ENCODE assay signal across 10 cellular contexts in the genomic region with DNA sequence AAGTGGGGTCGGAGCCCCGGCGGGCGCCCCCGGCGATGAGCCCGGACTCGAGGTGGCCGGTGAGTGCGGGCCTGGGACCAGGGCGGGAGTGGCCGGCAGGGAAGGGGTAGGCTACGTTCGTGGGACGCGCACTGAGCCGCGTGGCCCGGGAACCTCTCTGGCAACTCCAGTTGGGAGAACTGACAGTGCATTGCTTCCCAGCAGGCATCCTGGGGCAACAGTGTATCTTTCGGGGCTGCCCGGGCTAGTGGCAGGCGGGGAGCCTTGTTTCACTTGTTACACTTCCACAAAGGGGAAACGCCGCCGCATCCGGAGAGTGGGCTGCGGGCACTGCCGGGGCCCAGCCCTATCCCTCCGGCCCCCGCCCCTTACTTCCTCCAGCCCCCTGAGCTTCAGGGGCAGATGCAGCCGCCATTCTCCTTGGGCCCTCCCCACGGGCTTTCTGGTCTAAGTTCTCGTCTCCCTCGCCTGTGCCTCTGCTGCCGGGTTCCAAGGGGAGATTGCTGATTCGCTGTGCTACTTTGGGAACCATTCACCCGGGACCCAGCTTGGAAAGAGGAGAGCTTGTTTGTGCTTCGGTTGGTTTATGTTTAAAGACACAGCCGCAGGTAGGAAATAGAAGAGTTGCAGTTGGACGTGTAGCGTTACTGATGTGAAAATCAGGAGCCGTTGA. TPM values are rescaled to one million over a fixed set of nuclear protein-coding genes. Genes with fewer than 3 reads are reported as not detected.
DNase-seq lines count a peak whose midpoint lies in the region; ATAC-seq, FAIRE-seq and TF ChIP-seq lines count a peak whose summit lies in the region.
"Had no signal": no experiment of that assay in that cellular context is flagged by ENCODE, and none has a peak within 500 bp of the region (broad histone marks: within the 10 kb centered on the region; RNA-seq: fewer than 3 reads in every experiment).

No MANE protein-coding gene starts in this region.

- H3K27ac Mint-ChIP-seq in activated CD4-positive, alpha-beta T cell treated with anti-CD3 and anti-CD28 coated beads for 36 hours: peak overlapping the region; percentile 91

- H3K4me1 ChIP-seq in mucosa of descending colon (ENCODE audit: low read depth) (peaks cover 18% of the 10 kb centered on the region), transverse colon (peaks cover 13 to 24% (median 20%) of the 10 kb centered on the region in 4 donors)

- H3K4me3 ChIP-seq in mucosa of descending colon (peak overlapping the region; percentile 100), transverse colon (peak overlapping the region; percentile 87 to 100 (median 92))

- DNase-seq in NCI-H748 (lab: John Stamatoyannopoulos, UW; ENCODE audit: unreplicated experiment) (peak; percentile 20), NCI-H748 treated with DMSO at 0.1 percent for 48 hours (lab: John Stamatoyannopoulos, UW) (no peak), mucosa of descending colon (peak in 2 of 3 donors; percentile 30 to 75), transverse colon (peak; percentile 26), D721Med (ENCODE audit: insufficient read length, low spot score) (no peak)
- peak; percentile 65 for DNase-seq in activated CD4-positive, alpha-beta T cell treated with anti-CD3 and anti-CD28 coated beads for 36 hours
- DNase-seq in effector CD8-positive, alpha-beta T cell (lab: John Stamatoyannopoulos, UW): peak; percentile 22

- no peaks in the 10 kb centered on the region for H3K27me3 Mint-ChIP-seq in activated CD4-positive, alpha-beta T cell treated with anti-CD3 and anti-CD28 coated beads for 36 hours

- intact Hi-C loops in activated CD4-positive, alpha-beta T cell treated with anti-CD3 and anti-CD28 coated beads for 36 hours (cut with DNase I, micrococcal nuclease): loop anchor here (5.0 kb wide), 2 partner anchors 45 to 770 kb away; partner anchors contain the start of gene RAD18 (in 1 of the 2)
- intact Hi-C loops in mucosa of descending colon (cut with DNase I, micrococcal nuclease) (no loop called here), transverse colon (cut with DNase I; ENCODE audit: low total_unique reads) (no loop called here)

- H3K9me3 ChIP-seq in mucosa of descending colon (no peaks in the 10 kb centered on the region), transverse colon (no peaks in the 10 kb centered on the region)

- TF ChIP-seq CTCF in mucosa of descending colon (IDR thresholded peaks at IDR 0.05): no peak
- TF ChIP-seq CTCF in transverse colon (IDR thresholded peaks at IDR 0.05): no peak
- TF ChIP-seq CTCF in D721Med (IDR thresholded peaks at IDR 0.05; ENCODE audit: insufficient read depth, missing control alignments): no peak

- peaks cover 67% of the 10 kb centered on the region for H3K4me1 Mint-ChIP-seq in activated CD4-positive, alpha-beta T cell treated with anti-CD3 and anti-CD28 coated beads for 36 hours

- H3K27ac ChIP-seq in transverse colon: peak overlapping the region; percentile 89 to 95 (median 93)

- ATAC-seq in HG03442 (IDR thresholded peaks at IDR 0.05; ENCODE audit: unreplicated experiment) (peak; percentile 13), mucosa of descending colon (peak; percentile 5)
- no peak for ATAC-seq in activated CD4-positive, alpha-beta T cell treated with anti-CD3 and anti-CD28 coated beads for 36 hours

- in situ Hi-C loops in transverse colon (cut with MboI; ENCODE audit: low pct_ligation_motif_present in 1 of 4, low pct_unique_long_range_greater_than_20kb in 1 of 4, low sequenced_read_pairs in 3 of 4): no loop called here

- peak overlapping the region; percentile 79 for H3K4me3 Mint-ChIP-seq in activated CD4-positive, alpha-beta T cell treated with anti-CD3 and anti-CD28 coated beads for 36 hours

- H3K36me3 ChIP-seq in mucosa of descending colon (ENCODE audit: low read depth): no peaks in the 10 kb centered on the region
- H3K36me3 ChIP-seq in transverse colon: peaks cover 0 to 9% (median 2%) of the 10 kb centered on the region in 4 donors

- H3K27me3 ChIP-seq in transverse colon: no peaks in the 10 kb centered on the region

- POLR2A ChIA-PET in activated CD4-positive, alpha-beta T cell treated with anti-CD3 and anti-CD28 coated beads for 36 hours (lab: Charles Lee): interaction anchor here (1.5 kb wide), 1 partner anchor 17 kb away, joined by 11 read pairs; the partner anchor contains the start of gene OGG1

- WGBS in transverse colon (ENCODE audit: low coverage in 1 of 2), 2 donors: 1 to 11% methylated on average over 3 to 34 of the region's 42 CpGs

- peaks cover 27% of the 10 kb centered on the region for H3K36me3 Mint-ChIP-seq in activated CD4-positive, alpha-beta T cell treated with anti-CD3 and anti-CD28 coated beads for 36 hours (ENCODE audit: low read depth)

- FAIRE-seq in D721Med (lab: Jason Lieb, UNC): no peak
- FAIRE-seq: endometrium, G401.6 had no signal

- no peaks in the 10 kb centered on the region for H3K9me3 Mint-ChIP-seq in activated CD4-positive, alpha-beta T cell treated with anti-CD3 and anti-CD28 coated beads for 36 hours (ENCODE audit: low read depth)

- no peak for TF ChIP-seq POLR2A in transverse colon (IDR thresholded peaks at IDR 0.05)

- CTCF ChIA-PET in activated CD4-positive, alpha-beta T cell treated with anti-CD3 and anti-CD28 coated beads for 36 hours (lab: Charles Lee): interaction anchor here (0.9 to 4.4 kb wide), 8 partner anchors 12 to 201 kb away, joined by 3 to 20 read pairs (median 4); partner anchors contain the start of genes ARPC4, OGG1 and TADA3

- TF ChIP-seq EP300 in transverse colon (IDR thresholded peaks at IDR 0.05; ENCODE audit: low read depth): no peak

RNA-seq across cellular contexts. Expression of gene BRPF1, which starts 0.7 kb away (rescaled TPM):
- total RNA-seq in activated CD4-positive, alpha-beta T cell treated with anti-CD3 and anti-CD28 coated beads for 36 hours: 10 to 100 TPM; 23.3 to 25.9 TPM
- 10 to 100 TPM; 14.3 to 23.7 (median 15.6) TPM for total RNA-seq in mucosa of descending colon
- 10 to 100 TPM in 3 of 4 donors, 1 to 10 TPM in 1; 9.4 to 18.7 (median 14.9) TPM for total RNA-seq in transverse colon

RNA-seq across cellular contexts. Expression of gene OGG1, which starts 17.5 kb away (rescaled TPM):
- total RNA-seq in activated CD4-positive, alpha-beta T cell treated with anti-CD3 and anti-CD28 coated beads for 36 hours: 10 to 100 TPM; 36.4 to 61.6 TPM
- 10 to 100 TPM; 23.3 to 33.0 (median 28.6) TPM for total RNA-seq in mucosa of descending colon
- 10 to 100 TPM; 27.8 to 69.5 (median 39.7) TPM for total RNA-seq in transverse colon

RNA-seq across cellular contexts. Expression of gene CPNE9, which starts 28.6 kb away (rescaled TPM):
- under 1 TPM; 0.14 to 0.30 TPM for total RNA-seq in activated CD4-positive, alpha-beta T cell treated with anti-CD3 and anti-CD28 coated beads for 36 hours
- total RNA-seq in mucosa of descending colon (under 1 TPM in 1 of 3 donors, not detected in 2; 0.70 TPM), transverse colon (not detected)

RNA-seq across cellular contexts. Expression of gene CAMK1, which starts 37.5 kb away (rescaled TPM):
- total RNA-seq in activated CD4-positive, alpha-beta T cell treated with anti-CD3 and anti-CD28 coated beads for 36 hours: 10 to 100 TPM; 48.4 to 53.1 TPM
- total RNA-seq in mucosa of descending colon: 10 to 100 TPM in 2 of 3 donors, 1 to 10 TPM in 1; 5.7 to 35.8 (median 10.1) TPM
- total RNA-seq in transverse colon: 10 to 100 TPM in 3 of 4 donors, 1 to 10 TPM in 1; 5.6 to 45.0 (median 15.6) TPM

Comparison
In these comparisons a context has a peak if more than half of its experiments do, and no peak if none do; other contexts are left out.
1. DNase-seq: peak in NCI-H748 (single experiment), activated CD4-positive, alpha-beta T cell treated with anti-CD3 and anti-CD28 coated beads for 36 hours (single experiment), effector CD8-positive, alpha-beta T cell (single experiment), mucosa of descending colon (2 of 3) and transverse colon (single experiment); none in NCI-H748 treated with DMSO at 0.1 percent for 48 hours (single experiment) and D721Med (single experiment).
2. intact Hi-C loops: an anchor here in activated CD4-positive, alpha-beta T cell treated with anti-CD3 and anti-CD28 coated beads for 36 hours (5.0 kb wide); none called in mucosa of descending colon and transverse colon.